ENCODE assay signal across 1 cellular context in genomic region chr1:9494936-9495758, GRCh38.
TF ChIP-seq lines count a peak whose summit lies in the region.

No MANE protein-coding gene starts in this region.

TF ChIP-seq in HepG2, 621 proteins besides CTCF, POLR2A, EP300 and RAD21 (continued from another document and continues in another):
- TF ChIP-seq ATF6 (CRISPR knock-in tag; conservative IDR thresholded peaks at IDR 0.05) = no peak
- peak; percentile 66; the same call in 1 of the 2 replicates for TF ChIP-seq ZFP91 (CRISPR knock-in tag; IDR thresholded peaks at IDR 0.05; ENCODE audit: borderline replicate concordance)
- no peak for TF ChIP-seq ZNF251 (CRISPR knock-in tag; IDR thresholded peaks at IDR 0.05)
- TF ChIP-seq RFXANK (CRISPR knock-in tag; IDR thresholded peaks at IDR 0.05) = no peak
- no peak for TF ChIP-seq ZNF563 (CRISPR knock-in tag; IDR thresholded peaks at IDR 0.05)
- no peak for TF ChIP-seq ZNF503 (CRISPR knock-in tag; IDR thresholded peaks at IDR 0.05)
- 0 out of 2 replicates have a peak, but pooled peaks have one; percentile 62 for TF ChIP-seq MED13 (CRISPR knock-in tag; IDR thresholded peaks at IDR 0.05)
- TF ChIP-seq RNF2 (conservative IDR thresholded peaks at IDR 0.05; ENCODE audit: low read depth) = no peak
- TF ChIP-seq HNF4A (CRISPR knock-in tag; IDR thresholded peaks at IDR 0.05) = 0 out of 2 replicates have a peak, but pooled peaks have one; percentile 10
- TF ChIP-seq PHF20 (CRISPR knock-in tag; IDR thresholded peaks at IDR 0.05) = no peak
- TF ChIP-seq FOXA3 (CRISPR knock-in tag; IDR thresholded peaks at IDR 0.05) = no peak
- peak; percentile 43; the same call in 1 of the 2 replicates for TF ChIP-seq SAP130 (CRISPR knock-in tag; IDR thresholded peaks at IDR 0.05; ENCODE audit: low read depth)
- TF ChIP-seq ZBED4 (CRISPR knock-in tag; IDR thresholded peaks at IDR 0.05; ENCODE audit: borderline replicate concordance) = no peak
- TF ChIP-seq ZNF430 (CRISPR knock-in tag; IDR thresholded peaks at IDR 0.05) = no peak
- TF ChIP-seq ZNF740 (CRISPR knock-in tag; IDR thresholded peaks at IDR 0.05) = no peak
- TF ChIP-seq BCLAF1 (IDR thresholded peaks at IDR 0.05) = no peak
- TF ChIP-seq ZMYM4 (CRISPR knock-in tag; IDR thresholded peaks at IDR 0.05) = peak; percentile 34; the same call in 1 of the 2 replicates
- no peak for TF ChIP-seq SOX6 (IDR thresholded peaks at IDR 0.05)
- peak; percentile 23; the same call in 1 of the 2 replicates for TF ChIP-seq SOX6 (CRISPR knock-in tag; IDR thresholded peaks at IDR 0.05)
- TF ChIP-seq ZNF773 (CRISPR knock-in tag; IDR thresholded peaks at IDR 0.05; ENCODE audit: borderline replicate concordance) = no peak
- peak; percentile 66; the same call in 1 of the 2 replicates for TF ChIP-seq ZNF224 (CRISPR knock-in tag; IDR thresholded peaks at IDR 0.05)
- no peak for TF ChIP-seq MXD1 (CRISPR knock-in tag; IDR thresholded peaks at IDR 0.05)
- TF ChIP-seq YEATS2 (CRISPR knock-in tag; IDR thresholded peaks at IDR 0.05; ENCODE audit: borderline replicate concordance) = 0 out of 2 replicates have a peak, but pooled peaks have one; percentile 29
- no peak for TF ChIP-seq KLF16 (CRISPR knock-in tag; IDR thresholded peaks at IDR 0.05)
- TF ChIP-seq ZBTB39 (CRISPR knock-in tag; IDR thresholded peaks at IDR 0.05) = no peak
- TF ChIP-seq SMYD3 (CRISPR knock-in tag; IDR thresholded peaks at IDR 0.05) = no peak
- 0 out of 2 replicates have a peak, but pooled peaks have one; percentile 31 for TF ChIP-seq ZNF724P (CRISPR knock-in tag; IDR thresholded peaks at IDR 0.05; ENCODE audit: borderline replicate concordance)
- no peak for TF ChIP-seq RNF219 (CRISPR knock-in tag; IDR thresholded peaks at IDR 0.05)
